ENCODE assay signal across 9 cellular contexts in genomic region chr2:108396845-108397244, GRCh38. TPM values are rescaled to one million over a fixed set of nuclear protein-coding genes. Genes with fewer than 3 reads are reported as not detected.
DNase-seq lines count a peak whose midpoint lies in the region; ATAC-seq, FAIRE-seq and TF ChIP-seq lines count a peak whose summit lies in the region.
"Had no signal": no experiment of that assay in that cellular context is flagged by ENCODE, and none has a peak within 500 bp of the region (broad histone marks: within the 10 kb centered on the region; RNA-seq: fewer than 3 reads in every experiment).

No MANE protein-coding gene starts in this region.

- H3K36me3 ChIP-seq in A673 (ENCODE audit: insufficient read depth, low read length, poor library complexity, severe bottlenecking) (no peaks in the 10 kb centered on the region), mammary epithelial cell (ENCODE audit: insufficient read depth, low read length) (no peaks in the 10 kb centered on the region)
- H3K36me3 ChIP-seq in CD4-positive, alpha-beta memory T cell (ENCODE audit: insufficient read depth, low read length), result no peaks in the 10 kb centered on the region

- peaks cover 3 to 9% of the 10 kb centered on the region in 2 donors for H3K27me3 Mint-ChIP-seq in CD4-positive, alpha-beta memory T cell

- CTCF ChIA-PET in A673 (lab: Charles Lee), result interaction anchor here (1.7 kb wide), 1 partner anchor 187 kb away, joined by 6 read pairs; no protein-coding TSS in a partner anchor
- CTCF ChIA-PET in mammary epithelial cell (lab: Charles Lee; ENCODE audit: low non-redundant PET), result no interaction called here
- CTCF ChIA-PET in CD4-positive, alpha-beta memory T cell (lab: Charles Lee; ENCODE audit: partially characterized antibody), result interaction anchor here (1.7 to 2.1 kb wide), 2 partner anchors 12 to 187 kb away, joined by 4 to 6 read pairs; no protein-coding TSS in a partner anchor

- H3K27ac ChIP-seq in A673 (ENCODE audit: low read depth, low read length, poor library complexity, severe bottlenecking), result no peak overlapping the region
- no peak overlapping the region for H3K27ac ChIP-seq in mammary epithelial cell (ENCODE audit: insufficient read depth, low read depth, low read length)
- H3K27ac ChIP-seq in CD4-positive, alpha-beta memory T cell (ENCODE audit: low read depth, low read length), result no peak overlapping the region

- H2AFZ ChIP-seq in mammary epithelial cell (ENCODE audit: low read depth, low read length), result no peak overlapping the region

- H3K4me1 ChIP-seq in A673 (ENCODE audit: insufficient read depth, low read length, poor library complexity, severe bottlenecking) (no peaks in the 10 kb centered on the region), mammary epithelial cell (ENCODE audit: insufficient read depth, low read length) (no peaks in the 10 kb centered on the region)
- H3K4me1 ChIP-seq in CD4-positive, alpha-beta memory T cell (ENCODE audit: insufficient read depth, low read length), result no peaks in the 10 kb centered on the region

- H3K36me3 Mint-ChIP-seq in CD4-positive, alpha-beta memory T cell, result peaks cover 0 to 11% of the 10 kb centered on the region in 2 donors

- no peak overlapping the region for H3K4me3 Mint-ChIP-seq in CD4-positive, alpha-beta memory T cell

- no peak overlapping the region for H3K4me2 ChIP-seq in mammary epithelial cell (ENCODE audit: insufficient read depth, low read depth, low read length)

- H3K9ac ChIP-seq in mammary epithelial cell (ENCODE audit: insufficient read depth, low read length), result no peak overlapping the region

- peaks cover under 1% of the 10 kb centered on the region for H3K27me3 ChIP-seq in A673 (replicated peaks; ENCODE audit: insufficient read depth, low read depth, low read length, poor library complexity)
- no peaks in the 10 kb centered on the region for H3K27me3 ChIP-seq in mammary epithelial cell (ENCODE audit: insufficient read depth, low read length)
- H3K27me3 ChIP-seq in CD4-positive, alpha-beta memory T cell (ENCODE audit: insufficient read depth, low read length), result no peaks in the 10 kb centered on the region

- BruUV-seq in A673 (replicated peaks; lab: Mats Ljungman, UMichigan), result no TSS peak
- BruUV-seq in mammary epithelial cell (replicated peaks; lab: Mats Ljungman, UMichigan), result no TSS peak

- no peaks in the 10 kb centered on the region for H3K79me2 ChIP-seq in mammary epithelial cell (ENCODE audit: insufficient read depth, low read length)

- peak; percentile 54 for DNase-seq in A673 (ENCODE audit: low spot score)
- peak; percentile 30 for DNase-seq in NB4 (ENCODE audit: low read depth)
- DNase-seq in mammary epithelial cell, result peak; percentile 39
- no peak for DNase-seq in KG1 (lab: John Stamatoyannopoulos, UW)
- no peak for DNase-seq in retina
- DNase-seq in CD4-positive, alpha-beta memory T cell, result no peak

- peak; percentile 53 for FAIRE-seq in G401.6 (lab: Jason Lieb, UNC)

- intact Hi-C loops in A673 (cut with micrococcal nuclease; ENCODE audit: unreplicated experiment), result loop anchor here (2.0 kb wide), 1 partner anchor 188 kb away; no protein-coding TSS in a partner anchor
- intact Hi-C loops in mammary epithelial cell (cut with micrococcal nuclease), result loop anchor here (1.0 to 2.0 kb wide), 4 partner anchors 46 to 240 kb away; partner anchors contain the start of gene GCC2
- intact Hi-C loops in CD4-positive, alpha-beta memory T cell (cut with micrococcal nuclease), result no loop called here

- WGBS in mammary epithelial cell (ENCODE audit: low coverage, missing lambda C conversion rate), result 100% methylated on average over 2 of the region's 3 CpGs

- no peaks in the 10 kb centered on the region for H3K4me1 Mint-ChIP-seq in CD4-positive, alpha-beta memory T cell

- H3K27ac Mint-ChIP-seq in CD4-positive, alpha-beta memory T cell, result no peak overlapping the region

- no peaks in the 10 kb centered on the region for H4K20me1 ChIP-seq in mammary epithelial cell (ENCODE audit: insufficient read depth, low read length)

- POLR2A ChIA-PET in A673 (lab: Charles Lee; ENCODE audit: low non-redundant PET), result no interaction called here
- POLR2A ChIA-PET in CD4-positive, alpha-beta memory T cell (lab: Charles Lee; ENCODE audit: partially characterized antibody), result no interaction called here

- no peak overlapping the region for H3K4me3 ChIP-seq in A673 (ENCODE audit: low read depth, low read length, poor library complexity, severe bottlenecking)
- no peak overlapping the region for H3K4me3 ChIP-seq in NB4 (ENCODE audit: low read depth, low read length)
- no peak overlapping the region for H3K4me3 ChIP-seq in mammary epithelial cell (replicated peaks in 1 of 3; ENCODE audit: insufficient read depth in 1 of 3, low read depth in 2 of 3, low read length in 3 of 3)
- H3K4me3 ChIP-seq in CD4-positive, alpha-beta memory T cell (ENCODE audit: low read length in 2 of 2), result no peak overlapping the region

- TF ChIP-seq POLR2A in NB4 (IDR thresholded peaks at IDR 0.05; ENCODE audit: extremely low read depth, insufficient read length), result no peak

- dilution Hi-C loops in mammary epithelial cell (cut with HindIII; ENCODE audit: low sequenced_read_pairs), result no loop called here

- TF ChIP-seq CTCF in A673 (conservative IDR thresholded peaks at IDR 0.05; ENCODE audit: low read depth, low read length) (peak; percentile 50), NB4 (IDR thresholded peaks at IDR 0.05; ENCODE audit: low read depth, low read length) (peak; percentile 7), mammary epithelial cell (conservative IDR thresholded peaks at IDR 0.05 in 1 of 2, IDR thresholded peaks at IDR 0.05 in 1 of 2; ENCODE audit: extremely low read depth in 1 of 2, insufficient read depth in 1 of 2, low read depth in 1 of 2, low read length in 2 of 2) (peak; percentile 28 to 59)

- no peak for ATAC-seq in HG03565 (IDR thresholded peaks at IDR 0.05; ENCODE audit: unreplicated experiment)

- H3K9me3 ChIP-seq in A673 (ENCODE audit: low read depth, low read length, poor library complexity, severe bottlenecking) (peaks cover 5% of the 10 kb centered on the region), mammary epithelial cell (replicated peaks; ENCODE audit: insufficient read depth, low read length) (peaks cover 8% of the 10 kb centered on the region)
- H3K9me3 ChIP-seq in CD4-positive, alpha-beta memory T cell (ENCODE audit: control insufficient read depth in 1 of 2, low read length in 2 of 2), result peaks cover 0 to 10% of the 10 kb centered on the region in 2 donors

- H3K9me3 Mint-ChIP-seq in CD4-positive, alpha-beta memory T cell, result peaks cover 4 to 77% (median 49%) of the 10 kb centered on the region in 8 donors

- in situ Hi-C loops in mammary epithelial cell (cut with MboI; ENCODE audit: low sequenced_read_pairs in 2 of 2), result loop anchor here in 1 of 2 donors (10.0 kb wide), 1 partner anchor 188 kb away; no protein-coding TSS in a partner anchor

RNA-seq across cellular contexts. Expression of gene SULT1C4, which starts 19.1 kb away (rescaled TPM):
- total RNA-seq in A673 (2021) (not detected in 2 replicates), mammary epithelial cell (not detected)
- polyA plus RNA-seq in mammary epithelial cell, result not detected
- not detected for polyA minus RNA-seq in mammary epithelial cell
- not detected for total RNA-seq in CD4-positive, alpha-beta memory T cell
- polyA plus RNA-seq in CD4-positive, alpha-beta memory T cell, result not detected
- polyA plus RNA-seq: neural cell had no signal

RNA-seq across cellular contexts. Expression of gene GCC2, which starts 52.2 kb away (rescaled TPM):
- 25.4 and 27.2 TPM in 2 replicates for total RNA-seq in A673 (2021)
- total RNA-seq in mammary epithelial cell, result 10 to 100 TPM; 20.8 to 31.5 TPM
- polyA plus RNA-seq in mammary epithelial cell, result 4.6 TPM
- polyA minus RNA-seq in mammary epithelial cell, result 3.6 TPM
- total RNA-seq in CD4-positive, alpha-beta memory T cell, result 100 to 1,000 TPM; 209 to 232 TPM
- 10 to 100 TPM; 13.7 to 96.6 TPM for polyA plus RNA-seq in CD4-positive, alpha-beta memory T cell

Comparison
In these comparisons a context has a peak if more than half of its experiments do, and no peak if none do; other contexts are left out.
1. DNase-seq: peak in A673 (single experiment), NB4 (single experiment) and mammary epithelial cell (single experiment); none in KG1 (single experiment), retina (single experiment) and CD4-positive, alpha-beta memory T cell (0 of 5).
2. Peak in every context shown above with its lines, with median percentiles within 50 percentile points of each other: CTCF ChIP-seq.